ENCODE assay signal across 1 cellular context in genomic region chr9:91026266-91026665, GRCh38.
TF ChIP-seq lines count a peak whose summit lies in the region.

No MANE protein-coding gene starts in this region.

TF ChIP-seq in H1, 55 proteins besides CTCF, POLR2A, EP300 and RAD21 (continued from another document):
- TF ChIP-seq CHD7 (IDR thresholded peaks at IDR 0.05; ENCODE audit: insufficient replicate concordance, low read length) (no peak), JUND (IDR thresholded peaks at IDR 0.05; ENCODE audit: low read length) (no peak), CHD1 (IDR thresholded peaks at IDR 0.05; ENCODE audit: low read depth, low read length) (no peak), SRF (IDR thresholded peaks at IDR 0.05; ENCODE audit: low read depth, low read length) (no peak), KDM4A (IDR thresholded peaks at IDR 0.05; ENCODE audit: low read depth, low read length, severe bottlenecking) (no peak), KDM1A (IDR thresholded peaks at IDR 0.05; ENCODE audit: borderline replicate concordance, low read length) (no peak), GTF2F1 (IDR thresholded peaks at IDR 0.05; ENCODE audit: borderline replicate concordance, low read depth, low read length) (no peak), CTBP2 (IDR thresholded peaks at IDR 0.05; ENCODE audit: borderline replicate concordance, insufficient read depth, insufficient read length, low read length) (no peak), SP4 (IDR thresholded peaks at IDR 0.05; ENCODE audit: low read length) (no peak), TEAD4 (IDR thresholded peaks at IDR 0.05; ENCODE audit: low read depth, low read length) (no peak), RXRA (IDR thresholded peaks at IDR 0.05; ENCODE audit: insufficient read depth, low read depth, low read length) (no peak), BRCA1 (IDR thresholded peaks at IDR 0.05; ENCODE audit: low read depth, low read length) (no peak), ATF2 (IDR thresholded peaks at IDR 0.05; ENCODE audit: low read length) (no peak)
- TF ChIP-seq, protein P1, sequence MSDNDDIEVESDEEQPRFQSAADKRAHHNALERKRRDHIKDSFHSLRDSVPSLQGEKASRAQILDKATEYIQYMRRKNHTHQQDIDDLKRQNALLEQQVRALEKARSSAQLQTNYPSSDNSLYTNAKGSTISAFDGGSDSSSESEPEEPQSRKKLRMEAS (IDR thresholded peaks at IDR 0.05) = no peak
TF ChIP-seq in H1: peak in this region for 0.
